Comparison of ENCODE assay signal across 8 cellular contexts in the genomic region with DNA sequence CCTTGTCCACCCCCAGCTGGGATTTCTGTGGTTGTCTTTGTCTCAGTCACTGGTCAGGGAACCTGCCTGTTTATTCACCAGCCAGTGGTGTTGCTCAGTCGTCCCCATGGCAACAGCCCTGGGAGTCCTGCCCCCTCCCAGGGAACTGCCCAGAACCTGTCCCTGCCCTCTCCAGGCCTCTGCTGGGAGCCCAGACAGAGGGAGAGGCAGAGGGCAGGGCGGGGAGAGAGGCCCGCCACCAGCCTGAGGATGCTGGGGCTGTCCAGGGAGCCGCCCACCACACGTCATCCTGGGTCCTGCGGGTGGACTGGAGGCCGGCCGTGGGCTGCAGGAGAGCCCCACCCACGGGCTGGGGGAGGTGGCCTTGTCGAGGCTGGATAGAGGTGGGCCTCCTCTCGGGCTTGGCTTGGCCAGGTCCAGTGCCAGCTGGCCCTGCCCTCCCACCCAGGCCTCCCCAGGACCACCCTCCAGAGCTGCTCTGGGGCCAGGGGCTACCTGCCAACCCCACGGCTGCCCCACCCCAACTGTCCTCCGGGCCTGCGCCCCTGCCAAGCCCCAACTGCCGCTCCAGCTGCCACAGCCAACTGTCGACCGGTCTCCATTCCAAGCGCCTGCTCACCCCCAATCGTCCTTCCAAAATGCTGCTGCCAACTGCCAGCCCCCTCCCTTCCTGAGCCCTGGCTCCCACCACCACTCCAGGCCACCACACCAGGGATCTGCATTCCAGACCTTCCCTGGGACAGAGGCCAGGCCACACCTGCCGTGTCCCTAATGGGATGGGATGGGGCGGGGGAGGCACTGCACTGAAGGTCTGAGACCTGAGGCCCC. TPM values are rescaled to one million over a fixed set of nuclear protein-coding genes. Genes with fewer than 3 reads are reported as not detected.
DNase-seq lines count a peak whose midpoint lies in the region; ATAC-seq and TF ChIP-seq lines count a peak whose summit lies in the region.

No MANE protein-coding gene starts in this region.

- peak; percentile 96 for DNase-seq in COLO829 (ENCODE audit: low spot score)
- DNase-seq in MV-4-11 (lab: John Stamatoyannopoulos, UW) = peak; percentile 33
- DNase-seq in UCSD-AML1 (lab: John Stamatoyannopoulos, UW; ENCODE audit: unreplicated experiment) = peak; percentile 59
- peak; percentile 32 to 73 for DNase-seq in foreskin keratinocyte
- peak; percentile 100 for DNase-seq in osteoblast (ENCODE audit: insufficient read length, low spot score, missing footprints)
- no peak for DNase-seq in stimulated activated CD4-positive, alpha-beta T cell treated with anti-CD3 and anti-CD28 coated beads, Interleukin-4, amount 100 ng/mL, for 4 hours

- H2AFZ ChIP-seq in osteoblast (ENCODE audit: low read length) = peak overlapping the region; percentile 35

- H4K20me1 ChIP-seq in osteoblast (ENCODE audit: insufficient read depth, low read length) = no peaks in the 10 kb centered on the region

- no peaks in the 10 kb centered on the region for H3K9me3 ChIP-seq in osteoblast (ENCODE audit: low read depth, low read length)

- no peaks in the 10 kb centered on the region for H3K79me2 ChIP-seq in osteoblast (ENCODE audit: insufficient read depth, low read length)

- H3K4me2 ChIP-seq in osteoblast (ENCODE audit: insufficient read depth, low read length) = peak overlapping the region; percentile 36

- ATAC-seq in foreskin keratinocyte (peak; percentile 59), GM18909 (IDR thresholded peaks at IDR 0.05; ENCODE audit: poor library complexity, unreplicated experiment) (no peak), GM18907 (IDR thresholded peaks at IDR 0.05; ENCODE audit: unreplicated experiment) (no peak)

- no peak for TF ChIP-seq CTCF in foreskin keratinocyte (conservative IDR thresholded peaks at IDR 0.05)
- TF ChIP-seq CTCF in osteoblast (IDR thresholded peaks at IDR 0.05; ENCODE audit: extremely low read depth, low read depth, low read length) = no peak

- H3K4me1 ChIP-seq in foreskin keratinocyte = no peaks in the 10 kb centered on the region
- peaks cover 10% of the 10 kb centered on the region for H3K4me1 ChIP-seq in osteoblast (ENCODE audit: insufficient read depth, low read length)

- H3K4me3 ChIP-seq in osteoblast (ENCODE audit: insufficient read depth, low read length) = no peak overlapping the region

- H3K27ac ChIP-seq in foreskin keratinocyte = no peak overlapping the region
- no peak overlapping the region for H3K27ac ChIP-seq in osteoblast (ENCODE audit: low read depth, low read length)

- no peaks in the 10 kb centered on the region for H3K36me3 ChIP-seq in osteoblast (ENCODE audit: insufficient read depth, low read length)

- H3K27me3 ChIP-seq in foreskin keratinocyte (peaks cover 40% of the 10 kb centered on the region), osteoblast (ENCODE audit: insufficient read depth, low read length) (peaks cover 3% of the 10 kb centered on the region)

RNA-seq across cellular contexts. Expression of gene ZBTB46, which starts 4.2 kb away (rescaled TPM):
- total RNA-seq in foreskin keratinocyte (0.20 and 0.21 TPM in 2 replicates), osteoblast (under 0.01 and 0.36 TPM in 2 replicates)
- 0.06 and 0.09 TPM in 2 replicates for polyA plus RNA-seq in foreskin keratinocyte

RNA-seq across cellular contexts. Expression of gene ABHD16B, which starts 26.1 kb away (rescaled TPM):
- total RNA-seq in foreskin keratinocyte (not detected in 2 replicates), osteoblast (not detected in 2 replicates)
- not detected in 2 replicates for polyA plus RNA-seq in foreskin keratinocyte

RNA-seq across cellular contexts. Expression of gene TPD52L2, which starts 29.8 kb away (rescaled TPM):
- 137 and 144 TPM in 2 replicates for total RNA-seq in foreskin keratinocyte
- 128 and 133 TPM in 2 replicates for polyA plus RNA-seq in foreskin keratinocyte
- 99.6 and 115 TPM in 2 replicates for total RNA-seq in osteoblast

RNA-seq across cellular contexts. Expression of gene DNAJC5, which starts 59.7 kb away (rescaled TPM):
- 71.1 and 74.0 TPM in 2 replicates for total RNA-seq in foreskin keratinocyte
- polyA plus RNA-seq in foreskin keratinocyte = 35.8 and 37.0 TPM in 2 replicates
- total RNA-seq in osteoblast = 41.5 and 53.9 TPM in 2 replicates

Comparison
In these comparisons a context has a peak if more than half of its experiments do, and no peak if none do; other contexts are left out.
1. DNase-seq: peak in COLO829 (single experiment), MV-4-11 (single experiment), UCSD-AML1 (single experiment), foreskin keratinocyte (2 of 2) and osteoblast (single experiment); none in stimulated activated CD4-positive, alpha-beta T cell treated with anti-CD3 and anti-CD28 coated beads, Interleukin-4, amount 100 ng/mL, for 4 hours (0 of 2).